1 cellular context compared by ENCODE assay signal in genomic region chr5:128201065-128201926, GRCh38.
A peak's percentile ranks its signal among the peaks of the same experiment; 100 is the strongest.
TF ChIP-seq lines count a peak whose summit lies in the region.

No MANE protein-coding gene starts in this region.

TF ChIP-seq in HEK293, 187 proteins besides CTCF, POLR2A, EP300 and RAD21 (continued from another document and continues in another):
- no peak for TF ChIP-seq REST (tag by site-specific recombination; IDR thresholded peaks at IDR 0.05)
- no peak for TF ChIP-seq ZNF155 (tag by site-specific recombination; IDR thresholded peaks at IDR 0.05)
- TF ChIP-seq ZNF148 (tag by site-specific recombination; IDR thresholded peaks at IDR 0.05; ENCODE audit: borderline replicate concordance): no peak
- TF ChIP-seq ZNF529 (tag by site-specific recombination; IDR thresholded peaks at IDR 0.05; ENCODE audit: insufficient replicate concordance): no peak
- TF ChIP-seq ZBTB6 (tag by site-specific recombination; IDR thresholded peaks at IDR 0.05): no peak
- no peak for TF ChIP-seq ZFP41 (tag by site-specific recombination; IDR thresholded peaks at IDR 0.05; ENCODE audit: borderline replicate concordance)
- TF ChIP-seq ZNF404 (tag by site-specific recombination; IDR thresholded peaks at IDR 0.05): no peak
- TF ChIP-seq ZNF133 (tag by site-specific recombination; IDR thresholded peaks at IDR 0.05): no peak
- TF ChIP-seq ZNF221 (tag by site-specific recombination; IDR thresholded peaks at IDR 0.05; ENCODE audit: borderline replicate concordance): no peak
- no peak for TF ChIP-seq ZNF785 (tag by site-specific recombination; IDR thresholded peaks at IDR 0.05)
- TF ChIP-seq ZNF701 (tag by site-specific recombination; IDR thresholded peaks at IDR 0.05): no peak
- no peak for TF ChIP-seq REPIN1 (tag by site-specific recombination; IDR thresholded peaks at IDR 0.05; ENCODE audit: low read depth)
- TF ChIP-seq, protein P1, sequence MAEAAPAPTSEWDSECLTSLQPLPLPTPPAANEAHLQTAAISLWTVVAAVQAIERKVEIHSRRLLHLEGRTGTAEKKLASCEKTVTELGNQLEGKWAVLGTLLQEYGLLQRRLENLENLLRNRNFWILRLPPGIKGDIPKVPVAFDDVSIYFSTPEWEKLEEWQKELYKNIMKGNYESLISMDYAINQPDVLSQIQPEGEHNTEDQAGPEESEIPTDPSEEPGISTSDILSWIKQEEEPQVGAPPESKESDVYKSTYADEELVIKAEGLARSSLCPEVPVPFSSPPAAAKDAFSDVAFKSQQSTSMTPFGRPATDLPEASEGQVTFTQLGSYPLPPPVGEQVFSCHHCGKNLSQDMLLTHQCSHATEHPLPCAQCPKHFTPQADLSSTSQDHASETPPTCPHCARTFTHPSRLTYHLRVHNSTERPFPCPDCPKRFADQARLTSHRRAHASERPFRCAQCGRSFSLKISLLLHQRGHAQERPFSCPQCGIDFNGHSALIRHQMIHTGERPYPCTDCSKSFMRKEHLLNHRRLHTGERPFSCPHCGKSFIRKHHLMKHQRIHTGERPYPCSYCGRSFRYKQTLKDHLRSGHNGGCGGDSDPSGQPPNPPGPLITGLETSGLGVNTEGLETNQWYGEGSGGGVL (tag by site-specific recombination; IDR thresholded peaks at IDR 0.05): peak; percentile 73
- no peak for TF ChIP-seq ZNF837 (tag by site-specific recombination; IDR thresholded peaks at IDR 0.05)
- TF ChIP-seq ZNF623 (tag by site-specific recombination; IDR thresholded peaks at IDR 0.05): no peak
- no peak for TF ChIP-seq ZNF776 (tag by site-specific recombination; IDR thresholded peaks at IDR 0.05; ENCODE audit: borderline replicate concordance)
- TF ChIP-seq ZNF175 (tag by site-specific recombination; IDR thresholded peaks at IDR 0.05): no peak
- TF ChIP-seq ZBTB8A (tag by site-specific recombination; IDR thresholded peaks at IDR 0.05): peak; percentile 43
- no peak for TF ChIP-seq ZNF174 (tag by site-specific recombination; IDR thresholded peaks at IDR 0.05)
- no peak for TF ChIP-seq ZNF26 (tag by site-specific recombination; IDR thresholded peaks at IDR 0.05)
- no peak for TF ChIP-seq ZNF621 (tag by site-specific recombination; IDR thresholded peaks at IDR 0.05)
- no peak for TF ChIP-seq ZNF596 (tag by site-specific recombination; IDR thresholded peaks at IDR 0.05)
- no peak for TF ChIP-seq ZNF585B (tag by site-specific recombination; IDR thresholded peaks at IDR 0.05)
- no peak for TF ChIP-seq ZNF132 (tag by site-specific recombination; IDR thresholded peaks at IDR 0.05; ENCODE audit: borderline replicate concordance)
- no peak for TF ChIP-seq ZNF580 (tag by site-specific recombination; IDR thresholded peaks at IDR 0.05)
- TF ChIP-seq TCF7L2 (IDR thresholded peaks at IDR 0.05; ENCODE audit: borderline replicate concordance, low read depth, low read length): no peak
- no peak for TF ChIP-seq ZBTB48 (tag by site-specific recombination; IDR thresholded peaks at IDR 0.05)
- TF ChIP-seq ZNF23 (tag by site-specific recombination; IDR thresholded peaks at IDR 0.05; ENCODE audit: borderline replicate concordance): no peak
- TF ChIP-seq TSHZ1 (tag by site-specific recombination; IDR thresholded peaks at IDR 0.05; ENCODE audit: borderline replicate concordance): no peak
- TF ChIP-seq TRIM28 (IDR thresholded peaks at IDR 0.05; ENCODE audit: borderline replicate concordance, low read length): no peak
- TF ChIP-seq, protein P2, sequence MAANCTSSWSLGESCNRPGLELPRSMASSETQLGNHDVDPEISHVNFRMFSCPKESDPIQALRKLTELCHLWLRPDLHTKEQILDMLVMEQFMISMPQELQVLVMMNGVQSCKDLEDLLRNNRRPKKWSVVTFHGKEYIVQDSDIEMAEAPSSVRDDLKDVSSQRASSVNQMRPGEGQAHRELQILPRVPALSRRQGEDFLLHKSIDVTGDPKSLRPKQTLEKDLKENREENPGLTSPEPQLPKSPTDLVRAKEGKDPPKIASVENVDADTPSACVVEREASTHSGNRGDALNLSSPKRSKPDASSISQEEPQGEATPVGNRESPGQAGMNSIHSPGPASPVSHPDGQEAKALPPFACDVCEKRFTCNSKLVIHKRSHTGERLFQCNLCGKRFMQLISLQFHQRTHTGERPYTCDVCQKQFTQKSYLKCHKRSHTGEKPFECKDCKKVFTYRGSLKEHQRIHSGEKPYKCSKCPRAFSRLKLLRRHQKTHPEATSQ (tag by site-specific recombination; IDR thresholded peaks at IDR 0.05): no peak
- TF ChIP-seq SCRT2 (tag by site-specific recombination; IDR thresholded peaks at IDR 0.05): no peak
- TF ChIP-seq SALL2 (tag by site-specific recombination; IDR thresholded peaks at IDR 0.05; ENCODE audit: borderline replicate concordance): no peak
- no peak for TF ChIP-seq ZNF311 (tag by site-specific recombination; IDR thresholded peaks at IDR 0.05; ENCODE audit: borderline replicate concordance)
- TF ChIP-seq ZNF274 (IDR thresholded peaks at IDR 0.05; ENCODE audit: low read length): no peak
- TF ChIP-seq ZNF274 (tag by site-specific recombination; IDR thresholded peaks at IDR 0.05; ENCODE audit: borderline replicate concordance): no peak
- no peak for TF ChIP-seq MYNN (tag by site-specific recombination; IDR thresholded peaks at IDR 0.05; ENCODE audit: borderline replicate concordance)
- peak; percentile 28; the same call in 1 of the 2 replicates for TF ChIP-seq GLIS1 (tag by site-specific recombination; IDR thresholded peaks at IDR 0.05)
- TF ChIP-seq ZBTB26 (tag by site-specific recombination; optimal IDR thresholded peaks at IDR 0.05): peak; percentile 71
- TF ChIP-seq ZNF76 (tag by site-specific recombination; IDR thresholded peaks at IDR 0.05; ENCODE audit: borderline replicate concordance, low read depth): no peak
- TF ChIP-seq ZNF248 (tag by site-specific recombination; IDR thresholded peaks at IDR 0.05): no peak
- TF ChIP-seq SP7 (tag by site-specific recombination; IDR thresholded peaks at IDR 0.05): no peak
- no peak for TF ChIP-seq ZNF292 (tag by site-specific recombination; IDR thresholded peaks at IDR 0.05; ENCODE audit: borderline replicate concordance, low read depth)
- TF ChIP-seq ZNF354C (tag by site-specific recombination; IDR thresholded peaks at IDR 0.05; ENCODE audit: borderline replicate concordance, low read depth): no peak
- TF ChIP-seq SETDB1 (IDR thresholded peaks at IDR 0.05; ENCODE audit: insufficient read length, low read length): no peak
- no peak for TF ChIP-seq ZXDB (tag by site-specific recombination; IDR thresholded peaks at IDR 0.05)
- TF ChIP-seq ZNF2 (tag by site-specific recombination; IDR thresholded peaks at IDR 0.05): peak; percentile 82
